29 cellular contexts compared by ENCODE assay signal in the genomic region with DNA sequence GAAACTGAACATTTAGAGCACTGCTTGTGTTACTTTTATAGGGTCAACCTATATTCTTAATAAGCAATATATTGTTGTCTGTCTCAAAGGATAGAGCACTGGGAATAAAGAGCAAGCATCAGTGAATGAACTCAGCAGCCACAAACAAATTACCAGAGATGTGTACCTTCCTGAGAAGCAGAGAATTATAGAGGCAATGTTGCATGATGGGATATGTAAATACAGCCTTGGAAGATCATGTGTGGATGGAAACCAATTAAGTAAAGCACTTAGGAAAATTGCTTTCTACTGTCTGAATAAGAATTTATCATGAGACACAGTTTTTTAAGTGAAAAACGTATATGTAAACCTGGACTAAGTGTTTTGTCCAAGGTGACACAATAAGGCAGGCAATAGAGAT.
DNase-seq lines count a peak whose midpoint lies in the region; TF ChIP-seq lines count a peak whose summit lies in the region.
"Had no signal": no experiment of that assay in that cellular context is flagged by ENCODE, and none has a peak within 500 bp of the region (broad histone marks: within the 10 kb centered on the region; RNA-seq: fewer than 3 reads in every experiment).

No MANE protein-coding gene starts in this region.

- DNase-seq in NCI-H82 (lab: John Stamatoyannopoulos, UW) (peak; percentile 44), NCI-H82 treated with DMSO at 0.1 percent for 48 hours (lab: John Stamatoyannopoulos, UW; ENCODE audit: unreplicated experiment) (no peak), NCI-H1930 (lab: John Stamatoyannopoulos, UW) (peak; percentile 45 to 52), NCI-H748 (lab: John Stamatoyannopoulos, UW; ENCODE audit: unreplicated experiment) (peak; percentile 88), Karpas-422 (no peak), SKM-1 treated with dmso at 0.1 percent for 144 hours (lab: John Stamatoyannopoulos, UW; ENCODE audit: unreplicated experiment) (no peak), neural progenitor cell (ENCODE audit: low spot score) (no peak)
- DNase-seq: activated CD4-positive, alpha-beta T cell treated with anti-CD3 and anti-CD28 coated beads for 36 hours; activated naive CD4-positive, alpha-beta T cell treated with anti-CD3 and anti-CD28 coated beads, Interleukin-2, amount 10 ng/mL, durations not matched to agents 7 days and 5 days; brain microvascular endothelial cell; CD4-positive, alpha-beta memory T cell; cerebellar nuclear complex; dermis blood vessel endothelial cell; DMS 273 treated with DMSO at 0.1 percent for 48 hours; head of caudate nucleus; NCI-H1048; NCI-H446; Peyer's patch; right cardiac atrium; stimulated activated CD4-positive, alpha-beta T cell treated with anti-CD3 and anti-CD28 coated beads, Interleukin-1b, Interleukin-23, amount 100 ng/mL, for 48 hours; stimulated activated naive CD8-positive, alpha-beta T cell treated with anti-CD3 and anti-CD28 coated beads, Interleukin-15, Interleukin-2, amounts not matched to agents 100 U/mL and 50 U/mL, for 24 hours; T1000; testis had no signal

- H3K27me3 ChIP-seq in Karpas-422 (ENCODE audit: low read length) (no peaks in the 10 kb centered on the region), neural progenitor cell (no peaks in the 10 kb centered on the region)
- H3K27me3 ChIP-seq: brain microvascular endothelial cell, neutrophil, Peyer's patch, testis had no signal

- H3K4me1 Mint-ChIP-seq in neural progenitor cell = no peaks in the 10 kb centered on the region
- H3K4me1 Mint-ChIP-seq: activated CD4-positive, alpha-beta T cell treated with anti-CD3 and anti-CD28 coated beads for 36 hours; activated naive CD4-positive, alpha-beta T cell treated with anti-CD3 and anti-CD28 coated beads, Interleukin-2, amount 10 ng/mL, durations not matched to agents 7 days and 5 days; activated T-helper 17 cell treated with anti-CD3 and anti-CD28 coated beads, Interleukin-2, amount 50 U/mL, for 72 hours; B cell; CD4-positive, alpha-beta memory T cell; GM23338 had no signal

- no peaks in the 10 kb centered on the region for H3K36me3 Mint-ChIP-seq in neural progenitor cell
- H3K36me3 Mint-ChIP-seq: activated naive CD4-positive, alpha-beta T cell treated with anti-CD3 and anti-CD28 coated beads, Interleukin-2, amount 10 ng/mL, durations not matched to agents 7 days and 5 days; CD4-positive, alpha-beta memory T cell had no signal

- H3K4me2 ChIP-seq in Karpas-422 (ENCODE audit: low read depth, low read length, poor library complexity, severe bottlenecking) (no peak overlapping the region), neural progenitor cell (no peak overlapping the region)
- H3K4me2 ChIP-seq: GM23338, smooth muscle cell had no signal

- H3K4me1 ChIP-seq in Karpas-422 (ENCODE audit: low read length) (no peaks in the 10 kb centered on the region), neural progenitor cell (no peaks in the 10 kb centered on the region)
- H3K4me1 ChIP-seq: Peyer's patch, testis had no signal

- H3K79me2 ChIP-seq in Karpas-422 (ENCODE audit: low read length) (no peaks in the 10 kb centered on the region), neural progenitor cell (ENCODE audit: low read depth) (no peaks in the 10 kb centered on the region)

- no peaks in the 10 kb centered on the region for H3F3A ChIP-seq in neural progenitor cell (ENCODE audit: low read depth)

- H3K4me3 Mint-ChIP-seq in neural progenitor cell = no peak overlapping the region
- H3K4me3 Mint-ChIP-seq: activated CD4-positive, alpha-beta T cell treated with anti-CD3 and anti-CD28 coated beads for 36 hours; activated naive CD4-positive, alpha-beta T cell treated with anti-CD3 and anti-CD28 coated beads, Interleukin-2, amount 10 ng/mL, durations not matched to agents 7 days and 5 days; activated T-helper 17 cell treated with anti-CD3 and anti-CD28 coated beads, Interleukin-2, amount 50 U/mL, for 72 hours; B cell; CD4-positive, alpha-beta memory T cell; GM23338 had no signal

- no peak overlapping the region for H3K27ac ChIP-seq in Karpas-422 (ENCODE audit: low read length)
- no peak overlapping the region for H3K27ac ChIP-seq in neural progenitor cell
- H3K27ac ChIP-seq: brain microvascular endothelial cell, neutrophil, Peyer's patch, testis, VCaP had no signal

- no peaks in the 10 kb centered on the region for H4K20me1 ChIP-seq in Karpas-422 (ENCODE audit: insufficient read depth, low read depth, low read length)
- no peaks in the 10 kb centered on the region for H4K20me1 ChIP-seq in neural progenitor cell (ENCODE audit: low read depth)

- H3K27me3 Mint-ChIP-seq in neural progenitor cell (ENCODE audit: insufficient read depth, low read depth) = peaks cover 2% of the 10 kb centered on the region
- H3K27me3 Mint-ChIP-seq: activated CD4-positive, alpha-beta T cell treated with anti-CD3 and anti-CD28 coated beads for 36 hours; activated naive CD4-positive, alpha-beta T cell treated with anti-CD3 and anti-CD28 coated beads, Interleukin-2, amount 10 ng/mL, durations not matched to agents 7 days and 5 days; activated T-helper 17 cell treated with anti-CD3 and anti-CD28 coated beads, Interleukin-2, amount 50 U/mL, for 72 hours; B cell; CD4-positive, alpha-beta memory T cell had no signal

- no peaks in the 10 kb centered on the region for H3K9me3 ChIP-seq in Karpas-422 (ENCODE audit: low read length)
- H3K9me3 ChIP-seq in neural progenitor cell (ENCODE audit: low read depth) = no peaks in the 10 kb centered on the region
- H3K9me3 ChIP-seq: neutrophil, Peyer's patch, testis had no signal

- H3K36me3 ChIP-seq in Karpas-422 (ENCODE audit: insufficient read depth, low read length) (no peaks in the 10 kb centered on the region), neural progenitor cell (no peaks in the 10 kb centered on the region)
- H3K36me3 ChIP-seq: brain microvascular endothelial cell, neutrophil, Peyer's patch had no signal

- no peak for TF ChIP-seq CTCF in neural progenitor cell (IDR thresholded peaks at IDR 0.05)

- no peak overlapping the region for H3K27ac Mint-ChIP-seq in neural progenitor cell
- H3K27ac Mint-ChIP-seq: activated CD4-positive, alpha-beta T cell treated with anti-CD3 and anti-CD28 coated beads for 36 hours; activated naive CD4-positive, alpha-beta T cell treated with anti-CD3 and anti-CD28 coated beads, Interleukin-2, amount 10 ng/mL, durations not matched to agents 7 days and 5 days; activated T-helper 17 cell treated with anti-CD3 and anti-CD28 coated beads, Interleukin-2, amount 50 U/mL, for 72 hours; B cell; CD4-positive, alpha-beta memory T cell; GM23338 had no signal

- H3K9me3 Mint-ChIP-seq in neural progenitor cell = no peaks in the 10 kb centered on the region
- H3K9me3 Mint-ChIP-seq: GM23338 had no signal

- H3K4me3 ChIP-seq in Karpas-422 (ENCODE audit: low read length) = no peak overlapping the region
- H3K4me3 ChIP-seq in neural progenitor cell = no peak overlapping the region
- H3K4me3 ChIP-seq: GM23338, Peyer's patch, smooth muscle cell, testis had no signal

- no peak overlapping the region for H2AFZ ChIP-seq in Karpas-422 (ENCODE audit: low read length)
- H2AFZ ChIP-seq in neural progenitor cell (replicated peaks) = no peak overlapping the region
- H2AFZ ChIP-seq: GM23338 had no signal

- H3K9me2 ChIP-seq in Karpas-422 (replicated peaks; ENCODE audit: insufficient read depth, low read length) = no peaks in the 10 kb centered on the region

- no peak overlapping the region for H3K9ac ChIP-seq in Karpas-422 (ENCODE audit: low read length)
- H3K9ac ChIP-seq in neural progenitor cell = no peak overlapping the region

Comparison
In these comparisons a context has a peak if more than half of its experiments do, and no peak if none do; other contexts are left out.
1. DNase-seq: peak in NCI-H82 (single experiment), NCI-H1930 (2 of 2) and NCI-H748 (single experiment); none in NCI-H82 treated with DMSO at 0.1 percent for 48 hours (single experiment), Karpas-422 (single experiment), SKM-1 treated with dmso at 0.1 percent for 144 hours (single experiment) and neural progenitor cell (single experiment).